19 cellular contexts compared by ENCODE assay signal in genomic region chr18:8031496-8031895, GRCh38.
"Had no signal": no experiment of that assay in that cellular context is flagged by ENCODE, and none has a peak within 500 bp of the region (broad histone marks: within the 10 kb centered on the region; RNA-seq: fewer than 3 reads in every experiment).

No MANE protein-coding gene starts in this region.

- H3K4me1 ChIP-seq: foreskin keratinocyte, left lung, pancreas, uterus had no signal

- H3K27me3 Mint-ChIP-seq: natural killer cell treated with Interleukin-12 subunit alpha and Interleukin-12 subunit beta and Interleukin-15 and Interleukin-18, amount 100 ng/mL, for 72 hours; progenitor cell of endocrine pancreas had no signal

- H3K27ac ChIP-seq: esophagus squamous epithelium, foreskin keratinocyte, left lung, lower lobe of right lung, pancreas, upper lobe of left lung, uterus had no signal

- H3K4me3 ChIP-seq: esophagus squamous epithelium, left lung, lower lobe of right lung, pancreas, upper lobe of left lung, uterus had no signal

- H3K4me3 Mint-ChIP-seq: natural killer cell treated with Interleukin-12 subunit alpha and Interleukin-12 subunit beta and Interleukin-15 and Interleukin-18, amount 100 ng/mL, for 72 hours had no signal

- H3K9me3 ChIP-seq: esophagus squamous epithelium, left lung, lower lobe of right lung, pancreas, upper lobe of left lung, uterus had no signal

- H3K27me3 ChIP-seq: esophagus squamous epithelium, foreskin keratinocyte, left lung, pancreas, upper lobe of left lung, uterus had no signal

- ATAC-seq: foreskin keratinocyte; left lung; lower lobe of right lung; natural killer cell treated with Interleukin-12 subunit alpha and Interleukin-12 subunit beta and Interleukin-15 and Interleukin-18, amount 100 ng/mL, for 72 hours; pancreas had no signal

- H3K27ac Mint-ChIP-seq: natural killer cell treated with Interleukin-12 subunit alpha and Interleukin-12 subunit beta and Interleukin-15 and Interleukin-18, amount 100 ng/mL, for 72 hours; progenitor cell of endocrine pancreas had no signal

- H3K36me3 ChIP-seq: esophagus squamous epithelium, left lung, lower lobe of right lung, pancreas, upper lobe of left lung, uterus had no signal

- DNase-seq: effector memory CD4-positive, alpha-beta T cell; esophagus squamous epithelium; foreskin keratinocyte; head of caudate nucleus; hippocampal formation; left lung; lower lobe of right lung; mesenchymal stem cell; midbrain; occipital lobe; pancreas; right cardiac atrium; small intestine; stimulated activated CD4-positive, alpha-beta T cell treated with anti-CD3 and anti-CD28 coated beads, Interleukin-12 subunit alpha, Interleukin-12 subunit beta, amount 100 ng/mL, for 4 hours; stimulated activated naive CD4-positive, alpha-beta T cell; upper lobe of left lung; uterus had no signal
